In the genomic region with DNA sequence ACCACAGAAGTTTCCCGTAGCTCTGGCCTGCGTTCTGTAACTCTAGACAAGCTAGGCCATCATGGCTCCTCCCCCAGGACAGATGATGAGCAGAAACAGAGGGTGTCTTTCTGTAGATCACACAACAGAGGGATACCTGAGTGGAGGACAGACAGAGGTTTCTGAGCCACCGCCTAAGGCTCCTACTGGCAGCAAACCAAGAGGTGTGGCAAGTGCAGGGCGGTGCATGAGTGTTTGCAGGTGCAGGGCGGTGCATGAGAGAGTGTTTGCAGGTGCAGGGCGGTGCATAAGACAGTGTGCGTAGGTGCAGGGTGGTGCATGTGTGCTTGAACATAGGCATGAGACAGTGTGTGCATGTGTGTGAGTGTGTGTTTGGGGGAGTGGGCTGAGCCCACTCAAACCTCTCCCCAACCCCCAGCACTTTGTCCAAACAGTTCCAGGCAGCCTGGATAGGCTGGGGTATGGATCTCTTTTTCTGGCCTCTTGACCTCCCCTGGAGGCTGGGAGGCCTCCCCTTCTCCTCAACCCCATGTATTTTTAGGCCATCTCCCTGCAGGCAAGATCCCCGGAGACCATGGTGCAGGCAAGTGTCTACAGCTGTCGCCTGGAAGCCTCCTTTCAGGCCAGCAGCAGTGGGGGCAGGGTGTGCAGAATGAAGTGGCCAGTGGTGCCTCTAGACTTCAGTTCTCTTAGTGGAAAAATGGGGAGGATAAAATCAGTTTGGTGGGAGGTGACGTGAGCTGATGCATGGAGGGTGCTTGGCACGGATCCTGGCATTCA, we compare ENCODE assay signal across 1 cellular context.
TF ChIP-seq lines count a peak whose summit lies in the region.

No MANE protein-coding gene starts in this region.

TF ChIP-seq in H1, 55 proteins besides CTCF, POLR2A, EP300 and RAD21:
- no peak for TF ChIP-seq CREB1 (IDR thresholded peaks at IDR 0.05)
- TF ChIP-seq RFX5 (IDR thresholded peaks at IDR 0.05; ENCODE audit: borderline replicate concordance, low read depth, low read length), result no peak
- no peak for TF ChIP-seq SRF (IDR thresholded peaks at IDR 0.05; ENCODE audit: low read depth, low read length)
- no peak for TF ChIP-seq EZH2 (IDR thresholded peaks at IDR 0.05; ENCODE audit: low read depth, low read length, severe bottlenecking)
- no peak for TF ChIP-seq CBX5 (IDR thresholded peaks at IDR 0.05; ENCODE audit: low read depth, low read length)
- TF ChIP-seq KDM4A (IDR thresholded peaks at IDR 0.05; ENCODE audit: low read depth, low read length, severe bottlenecking), result no peak
- no peak for TF ChIP-seq TAF7 (optimal IDR thresholded peaks at IDR 0.05; ENCODE audit: borderline replicate concordance, low read depth, low read length)
- TF ChIP-seq CTBP2 (IDR thresholded peaks at IDR 0.05; ENCODE audit: borderline replicate concordance, insufficient read depth, insufficient read length, low read length), result no peak
- TF ChIP-seq, protein P1, sequence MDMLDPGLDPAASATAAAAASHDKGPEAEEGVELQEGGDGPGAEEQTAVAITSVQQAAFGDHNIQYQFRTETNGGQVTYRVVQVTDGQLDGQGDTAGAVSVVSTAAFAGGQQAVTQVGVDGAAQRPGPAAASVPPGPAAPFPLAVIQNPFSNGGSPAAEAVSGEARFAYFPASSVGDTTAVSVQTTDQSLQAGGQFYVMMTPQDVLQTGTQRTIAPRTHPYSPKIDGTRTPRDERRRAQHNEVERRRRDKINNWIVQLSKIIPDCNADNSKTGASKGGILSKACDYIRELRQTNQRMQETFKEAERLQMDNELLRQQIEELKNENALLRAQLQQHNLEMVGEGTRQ (IDR thresholded peaks at IDR 0.05; ENCODE audit: low read length), result no peak
- TF ChIP-seq TAF1 (IDR thresholded peaks at IDR 0.05; ENCODE audit: low read depth, low read length), result no peak
- TF ChIP-seq, protein P2, sequence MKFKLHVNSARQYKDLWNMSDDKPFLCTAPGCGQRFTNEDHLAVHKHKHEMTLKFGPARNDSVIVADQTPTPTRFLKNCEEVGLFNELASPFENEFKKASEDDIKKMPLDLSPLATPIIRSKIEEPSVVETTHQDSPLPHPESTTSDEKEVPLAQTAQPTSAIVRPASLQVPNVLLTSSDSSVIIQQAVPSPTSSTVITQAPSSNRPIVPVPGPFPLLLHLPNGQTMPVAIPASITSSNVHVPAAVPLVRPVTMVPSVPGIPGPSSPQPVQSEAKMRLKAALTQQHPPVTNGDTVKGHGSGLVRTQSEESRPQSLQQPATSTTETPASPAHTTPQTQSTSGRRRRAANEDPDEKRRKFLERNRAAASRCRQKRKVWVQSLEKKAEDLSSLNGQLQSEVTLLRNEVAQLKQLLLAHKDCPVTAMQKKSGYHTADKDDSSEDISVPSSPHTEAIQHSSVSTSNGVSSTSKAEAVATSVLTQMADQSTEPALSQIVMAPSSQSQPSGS (IDR thresholded peaks at IDR 0.05; ENCODE audit: low read length), result no peak
- no peak for TF ChIP-seq SP2 (IDR thresholded peaks at IDR 0.05; ENCODE audit: low read length)
- no peak for TF ChIP-seq FOSL1 (IDR thresholded peaks at IDR 0.05; ENCODE audit: insufficient read depth, low read depth, low read length)
- no peak for TF ChIP-seq TCF12 (IDR thresholded peaks at IDR 0.05; ENCODE audit: low read depth, low read length)
- TF ChIP-seq NANOG (IDR thresholded peaks at IDR 0.05; ENCODE audit: insufficient read depth, low read depth, low read length, poor library complexity, severe bottlenecking), result no peak
- TF ChIP-seq POU5F1 (IDR thresholded peaks at IDR 0.05; ENCODE audit: low read depth, low read length), result no peak
- TF ChIP-seq, protein P3, sequence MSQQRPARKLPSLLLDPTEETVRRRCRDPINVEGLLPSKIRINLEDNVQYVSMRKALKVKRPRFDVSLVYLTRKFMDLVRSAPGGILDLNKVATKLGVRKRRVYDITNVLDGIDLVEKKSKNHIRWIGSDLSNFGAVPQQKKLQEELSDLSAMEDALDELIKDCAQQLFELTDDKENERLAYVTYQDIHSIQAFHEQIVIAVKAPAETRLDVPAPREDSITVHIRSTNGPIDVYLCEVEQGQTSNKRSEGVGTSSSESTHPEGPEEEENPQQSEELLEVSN (IDR thresholded peaks at IDR 0.05), result no peak
TF ChIP-seq in H1: peak in this region for 0.
